ENCODE assay signal across 6 cellular contexts in genomic region chr11:235180-235997, GRCh38. TPM values are rescaled to one million over a fixed set of nuclear protein-coding genes. Genes with fewer than 3 reads are reported as not detected.
DNase-seq lines count a peak whose midpoint lies in the region; TF ChIP-seq lines count a peak whose summit lies in the region.

No MANE protein-coding gene starts in this region.

- no peak for TF ChIP-seq POLR2A in suprapubic skin (IDR thresholded peaks at IDR 0.05)

- TF ChIP-seq EP300 in suprapubic skin (IDR thresholded peaks at IDR 0.05) = no peak

- H3K4me1 ChIP-seq in suprapubic skin = peaks cover 22% of the 10 kb centered on the region

- H3K27ac ChIP-seq in suprapubic skin = peak overlapping the region; percentile 92

- DNase-seq in DMS 273 (lab: John Stamatoyannopoulos, UW; ENCODE audit: unreplicated experiment) (peak; percentile 45), DMS 273 treated with DMSO at 0.1 percent for 48 hours (lab: John Stamatoyannopoulos, UW) (no peak), suprapubic skin (ENCODE audit: low spot score in 2 of 2) (peak in 1 of 2 donors; percentile 53), SIG-M5 (lab: John Stamatoyannopoulos, UW) (no peak)
- peak; percentile 70 to 78 for DNase-seq in activated CD4-positive, alpha-beta T cell treated with anti-CD3 and anti-CD28 coated beads, Interleukin-2, amount 50 U/mL, for 48 hours

- WGBS in suprapubic skin = 30% methylated on average over 21 of the region's 21 CpGs

- H3K27me3 ChIP-seq in suprapubic skin = no peaks in the 10 kb centered on the region

- H3K9me3 ChIP-seq in iPS-18c (ENCODE audit: control insufficient read depth, insufficient read depth, low read length) (peaks cover 2% of the 10 kb centered on the region), suprapubic skin (no peaks in the 10 kb centered on the region)

- H3K36me3 ChIP-seq in suprapubic skin = peaks cover 20% of the 10 kb centered on the region

- H3K4me3 ChIP-seq in iPS-18c (ENCODE audit: insufficient read depth, low read depth, low read length) (peak overlapping the region; percentile 88), suprapubic skin (peak overlapping the region; percentile 82)

- no peak for TF ChIP-seq CTCF in suprapubic skin (IDR thresholded peaks at IDR 0.05)

RNA-seq across cellular contexts. Expression of gene SIRT3, which starts 0.8 kb away (rescaled TPM):
- 10 to 100 TPM in 3 of 4 donors, 1 to 10 TPM in 1; 9.1 to 20.1 (median 13.3) TPM for total RNA-seq in suprapubic skin

RNA-seq across cellular contexts. Expression of gene PSMD13, which starts 1.4 kb away (rescaled TPM):
- 10 to 100 TPM; 70.3 to 97.8 (median 87.3) TPM for total RNA-seq in suprapubic skin

RNA-seq across cellular contexts. Expression of gene RIC8A, which starts 27.9 kb away (rescaled TPM):
- 10 to 100 TPM; 62.4 to 90.1 (median 80.9) TPM for total RNA-seq in suprapubic skin

RNA-seq across cellular contexts. Expression of gene BET1L, which starts 28.2 kb away (rescaled TPM):
- 10 to 100 TPM; 25.8 to 31.7 (median 27.9) TPM for total RNA-seq in suprapubic skin

RNA-seq across cellular contexts. Expression of gene SCGB1C1, which starts 42.5 kb away (rescaled TPM):
- not detected for total RNA-seq in suprapubic skin

Comparison
In these comparisons a context has a peak if more than half of its experiments do, and no peak if none do; other contexts are left out.
1. DNase-seq: peak in DMS 273 (single experiment) and activated CD4-positive, alpha-beta T cell treated with anti-CD3 and anti-CD28 coated beads, Interleukin-2, amount 50 U/mL, for 48 hours (2 of 2); none in DMS 273 treated with DMSO at 0.1 percent for 48 hours (single experiment) and SIG-M5 (single experiment).